In the genomic region with DNA sequence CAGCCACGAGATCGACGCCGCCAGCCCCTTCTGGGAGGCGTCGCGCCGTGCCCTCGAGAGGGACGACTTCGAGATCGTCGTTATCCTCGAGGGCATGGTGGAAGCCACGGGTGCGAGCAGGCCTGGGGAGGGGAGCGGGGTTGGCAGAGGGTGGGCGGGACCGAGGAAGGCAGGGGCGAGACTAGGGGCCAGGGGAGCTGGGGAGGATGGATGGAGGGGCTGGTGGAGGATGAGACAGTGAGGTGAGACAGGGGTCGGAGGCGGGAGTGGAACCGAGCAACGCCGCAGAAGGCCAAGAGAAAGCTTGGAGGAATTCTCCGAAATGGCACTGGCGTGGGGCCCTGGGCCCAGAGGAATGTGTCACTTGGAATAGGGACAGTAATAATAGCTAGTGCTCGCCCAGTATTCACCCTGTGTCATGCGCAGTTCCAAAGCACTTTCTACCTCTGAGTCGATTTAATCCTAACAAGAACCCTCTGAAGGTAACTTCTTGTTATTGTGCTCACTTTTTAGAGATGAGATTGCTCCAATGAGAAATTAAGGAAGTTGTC, we compare ENCODE assay signal across 19 cellular contexts. TPM values are rescaled to one million over a fixed set of nuclear protein-coding genes. Genes with fewer than 3 reads are reported as not detected.
"Had no signal": no experiment of that assay in that cellular context is flagged by ENCODE, and none has a peak within 500 bp of the region (broad histone marks: within the 10 kb centered on the region; RNA-seq: fewer than 3 reads in every experiment).

No MANE protein-coding gene starts in this region.

- H3K36me3 Mint-ChIP-seq: WTC11 had no signal

- H3K27ac ChIP-seq: colonic mucosa, gastrocnemius medialis, sigmoid colon, SK-N-MC, stomach, thyroid gland had no signal

- H3K27me3 ChIP-seq: thyroid gland had no signal

- H3K4me3 ChIP-seq: SK-N-MC, thyroid gland had no signal

- H3K9me3 Mint-ChIP-seq: activated CD4-positive, alpha-beta memory T cell treated with anti-CD3 and anti-CD28 coated beads for 36 hours; activated naive CD4-positive, alpha-beta T cell treated with anti-CD3 and anti-CD28 coated beads, Interleukin-2, amount 10 ng/mL, durations not matched to agents 7 days and 5 days; activated T-cell treated with anti-CD3 and anti-CD28 coated beads, Interleukin-2, amount 50 U/mL, for 24 hours; memory B cell; natural killer cell; stimulated activated effector memory CD8-positive, alpha-beta T cell treated with anti-CD3 and anti-CD28 coated beads, Interleukin-12 subunit alpha, Interleukin-12 subunit beta, amount 100 ng/mL, for 72 hours; T-helper 2 cell treated with Interferon-gamma antibody and Interleukin-4, amounts not matched to agents 5 μg/mL and 100 μg/mL, for 36 hours; WTC11 had no signal

- H3K4me1 ChIP-seq: colonic mucosa had no signal

- H3K27ac Mint-ChIP-seq: activated CD4-positive, alpha-beta memory T cell treated with anti-CD3 and anti-CD28 coated beads for 36 hours; activated naive CD4-positive, alpha-beta T cell treated with anti-CD3 and anti-CD28 coated beads, Interleukin-2, amount 10 ng/mL, durations not matched to agents 7 days and 5 days; activated T-cell treated with anti-CD3 and anti-CD28 coated beads, Interleukin-2, amount 50 U/mL, for 24 hours; natural killer cell; T-helper 2 cell treated with Interferon-gamma antibody and Interleukin-4, amounts not matched to agents 5 μg/mL and 100 μg/mL, for 36 hours; WTC11 had no signal

- H3K36me3 ChIP-seq: colonic mucosa, gastrocnemius medialis, thyroid gland had no signal

- H3K9me3 ChIP-seq: colonic mucosa, gastrocnemius medialis, heart left ventricle, sigmoid colon, stomach, thyroid gland had no signal

RNA-seq across cellular contexts. Expression of gene KCNJ9, which starts 3.5 kb away (rescaled TPM):
- total RNA-seq: activated CD4-positive, alpha-beta memory T cell treated with anti-CD3 and anti-CD28 coated beads for 36 hours; gastrocnemius medialis; liver; mucosa of gallbladder; natural killer cell; renal cortical epithelial cell; thyroid gland had no signal

RNA-seq across cellular contexts. Expression of gene KCNJ10, which starts 14.9 kb away (rescaled TPM):
- total RNA-seq: activated CD4-positive, alpha-beta memory T cell treated with anti-CD3 and anti-CD28 coated beads for 36 hours; gastrocnemius medialis; mucosa of gallbladder; natural killer cell; stomach had no signal

RNA-seq across cellular contexts. Expression of gene ATP1A2, which starts 30.7 kb away (rescaled TPM):
- total RNA-seq: activated CD4-positive, alpha-beta memory T cell treated with anti-CD3 and anti-CD28 coated beads for 36 hours; activated CD4-positive, alpha-beta T cell treated with anti-CD3 and anti-CD28 coated beads for 36 hours; natural killer cell had no signal
